Comparison of ENCODE assay signal across 12 cellular contexts in the genomic region with DNA sequence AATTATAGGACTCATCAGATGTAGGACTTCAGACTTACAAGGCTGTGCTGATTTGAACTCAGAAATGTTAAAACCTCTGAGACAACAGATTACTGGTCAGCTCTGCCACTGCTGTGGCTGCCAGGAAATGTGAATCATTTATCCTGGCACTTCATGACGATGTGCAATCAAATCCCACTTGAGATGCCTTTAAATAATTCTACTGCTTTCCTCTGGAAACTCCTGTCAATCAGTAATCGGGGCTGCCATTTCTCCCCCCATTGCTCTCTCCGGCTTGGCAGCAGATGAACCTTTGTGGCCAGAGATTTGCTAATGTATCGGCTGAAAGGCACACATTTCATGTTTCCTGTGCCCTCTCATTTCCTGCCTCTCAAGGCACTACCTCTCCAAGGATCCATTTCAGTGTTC.
DNase-seq lines count a peak whose midpoint lies in the region; ATAC-seq and TF ChIP-seq lines count a peak whose summit lies in the region.
"Had no signal": no experiment of that assay in that cellular context is flagged by ENCODE, and none has a peak within 500 bp of the region (broad histone marks: within the 10 kb centered on the region; RNA-seq: fewer than 3 reads in every experiment).

No MANE protein-coding gene starts in this region.

- H3K79me2 ChIP-seq in OCI-LY3 (ENCODE audit: low read length): no peaks in the 10 kb centered on the region

- H3K4me3 ChIP-seq in OCI-LY3 (ENCODE audit: low read length) (no peak overlapping the region), fibroblast of pulmonary artery (replicated peaks; ENCODE audit: low read depth, low read length) (no peak overlapping the region), skeletal muscle satellite cell (ENCODE audit: low read length) (no peak overlapping the region)
- H3K4me3 ChIP-seq: SK-N-MC had no signal

- H4K20me1 ChIP-seq in OCI-LY3 (ENCODE audit: insufficient read depth, low read length): no peaks in the 10 kb centered on the region

- peak; percentile 81 for DNase-seq in LHCN-M2 (ENCODE audit: low read depth)
- DNase-seq in fibroblast of pulmonary artery (ENCODE audit: low read depth): peak; percentile 55
- DNase-seq: activated CD4-positive, alpha-beta T cell treated with anti-CD3 and anti-CD28 coated beads, Interleukin-2, amount 10 ng/mL, durations not matched to agents 24 days and 14 days; activated effector memory CD4-positive, alpha-beta T cell treated with anti-CD3 and anti-CD28 coated beads, Interleukin-2, amount 50 U/mL, for 16 hours; midbrain; NCI-H1930 had no signal

- no peaks in the 10 kb centered on the region for H3K4me1 ChIP-seq in OCI-LY3 (ENCODE audit: low read length)
- peaks cover 20% of the 10 kb centered on the region for H3K4me1 ChIP-seq in skeletal muscle satellite cell (ENCODE audit: control insufficient read depth, insufficient read depth, low read length)

- no peak for ATAC-seq in GM19328 (IDR thresholded peaks at IDR 0.05; ENCODE audit: unreplicated experiment)
- no peak for ATAC-seq in GM18873 (IDR thresholded peaks at IDR 0.05; ENCODE audit: low FRiP score, unreplicated experiment)
- ATAC-seq in GM18909 (IDR thresholded peaks at IDR 0.05; ENCODE audit: poor library complexity, unreplicated experiment): no peak

- 0 out of 2 replicates have a peak overlapping the region, but pooled peaks have one; percentile 15 for H2AFZ ChIP-seq in OCI-LY3 (ENCODE audit: low read depth, low read length)

- no peaks in the 10 kb centered on the region for H3K36me3 ChIP-seq in OCI-LY3 (replicated peaks; ENCODE audit: low read depth, low read length)
- H3K36me3 ChIP-seq in skeletal muscle satellite cell (ENCODE audit: insufficient read depth, low read length): no peaks in the 10 kb centered on the region

- no peak overlapping the region for H3K27ac ChIP-seq in OCI-LY3 (ENCODE audit: low read length)
- H3K27ac ChIP-seq: SK-N-MC had no signal

- H3K27me3 ChIP-seq in OCI-LY3 (ENCODE audit: low read depth, low read length) (no peaks in the 10 kb centered on the region), skeletal muscle satellite cell (ENCODE audit: control insufficient read depth, insufficient read depth, low read length) (no peaks in the 10 kb centered on the region)

- H3K9me3 ChIP-seq in OCI-LY3 (ENCODE audit: insufficient read depth, low read length): no peaks in the 10 kb centered on the region
- no peaks in the 10 kb centered on the region for H3K9me3 ChIP-seq in skeletal muscle satellite cell (replicated peaks; ENCODE audit: low read length)

- H3K4me2 ChIP-seq in OCI-LY3 (ENCODE audit: low read length) (no peak overlapping the region), skeletal muscle satellite cell (ENCODE audit: low read length) (peak overlapping the region; percentile 30)

- TF ChIP-seq CTCF in OCI-LY3 (IDR thresholded peaks at IDR 0.05; ENCODE audit: low read depth, low read length) (no peak), fibroblast of pulmonary artery (IDR thresholded peaks at IDR 0.05; ENCODE audit: low read length, missing control alignments) (no peak)

- H3K9ac ChIP-seq in OCI-LY3 (ENCODE audit: low read length): no peak overlapping the region
- H3K9ac ChIP-seq in skeletal muscle satellite cell (ENCODE audit: low read depth, low read length): peak overlapping the region; percentile 4
